ENCODE assay signal across 1 cellular context in genomic region chr1:205832326-205832751, GRCh38.
TF ChIP-seq lines count a peak whose summit lies in the region.

No MANE protein-coding gene starts in this region.

TF ChIP-seq in GM12878, 131 proteins besides CTCF, POLR2A, EP300 and RAD21:
- 0 out of 2 replicates have a peak, but pooled peaks have one; percentile 3 for TF ChIP-seq SPI1 (IDR thresholded peaks at IDR 0.05; ENCODE audit: borderline replicate concordance, insufficient read depth, low read depth, low read length)
- TF ChIP-seq SMAD5 (IDR thresholded peaks at IDR 0.05; ENCODE audit: low read depth): no peak
